ENCODE assay signal across 20 cellular contexts in genomic region chr4:45072981-45073380, GRCh38.
A peak's percentile ranks its signal among the peaks of the same experiment; 100 is the strongest.
DNase-seq lines count a peak whose midpoint lies in the region; ATAC-seq and TF ChIP-seq lines count a peak whose summit lies in the region.
"Had no signal": no experiment of that assay in that cellular context is flagged by ENCODE, and none has a peak within 500 bp of the region (broad histone marks: within the 10 kb centered on the region; RNA-seq: fewer than 3 reads in every experiment).

No MANE protein-coding gene starts in this region.

- BruUV-seq in mammary epithelial cell (replicated peaks; lab: Mats Ljungman, UMichigan) (no TSS peak), MCF 10A (replicated peaks; lab: Mats Ljungman, UMichigan) (no TSS peak)

- intact Hi-C loops in mammary epithelial cell (cut with micrococcal nuclease) (no loop called here), MCF 10A (cut with micrococcal nuclease) (no loop called here)
- intact Hi-C loops in activated T-helper 2 cell treated with anti-CD3 and anti-CD28 coated beads, Interferon-gamma antibody, Interleukin-2, Interleukin-4, amounts not matched to agents 10 μg/mL and 5 μg/mL and 100 μg/mL, durations not matched to agents 14 hours and 24 hours and 36 hours (cut with micrococcal nuclease) = no loop called here

- TF ChIP-seq CTCF in mammary epithelial cell (conservative IDR thresholded peaks at IDR 0.05 in 1 of 2, IDR thresholded peaks at IDR 0.05 in 1 of 2; ENCODE audit: extremely low read depth in 1 of 2, insufficient read depth in 1 of 2, low read depth in 1 of 2, low read length in 2 of 2) = no peak
- no peak for TF ChIP-seq CTCF in MCF 10A (IDR thresholded peaks at IDR 0.05; ENCODE audit: unreplicated experiment)

- 72% methylated on average over 3 of the region's 3 CpGs for WGBS in mammary epithelial cell (ENCODE audit: low coverage, missing lambda C conversion rate)

- in situ Hi-C loops in mammary epithelial cell (cut with MboI; ENCODE audit: low sequenced_read_pairs in 2 of 2) = no loop called here
- in situ Hi-C loops in SK-MEL-5 (cut with HindIII; ENCODE audit: low pct_unique_long_range_greater_than_20kb, low sequenced_read_pairs) = no loop called here
- in situ Hi-C loops in HAP-1 (cut with MboI; ENCODE audit: low sequenced_read_pairs) = no loop called here

- H3K4me1 ChIP-seq in mammary epithelial cell (ENCODE audit: insufficient read depth, low read length) = peaks cover 2% of the 10 kb centered on the region
- no peaks in the 10 kb centered on the region; the same call in 1 of the 2 replicates for H3K4me1 ChIP-seq in HAP-1
- H3K4me1 ChIP-seq: Caco-2 had no signal

- H2AFZ ChIP-seq in mammary epithelial cell (ENCODE audit: low read depth, low read length) = peak overlapping the region; percentile 59

- no peak overlapping the region for H3K9ac ChIP-seq in mammary epithelial cell (ENCODE audit: insufficient read depth, low read length)
- H3K9ac ChIP-seq: SK-N-SH had no signal

- H3K4me1 Mint-ChIP-seq in MCF 10A (ENCODE audit: insufficient read depth, unreplicated experiment) = no peaks in the 10 kb centered on the region
- no peaks in the 10 kb centered on the region for H3K4me1 Mint-ChIP-seq in activated T-helper 2 cell treated with anti-CD3 and anti-CD28 coated beads, Interferon-gamma antibody, Interleukin-2, Interleukin-4, amounts not matched to agents 10 μg/mL and 5 μg/mL and 100 μg/mL, durations not matched to agents 14 hours and 24 hours and 36 hours (ENCODE audit: low read depth)
- H3K4me1 Mint-ChIP-seq: IgD-negative memory B cell had no signal

- H3K4me3 ChIP-seq in mammary epithelial cell (replicated peaks in 1 of 3; ENCODE audit: insufficient read depth in 1 of 3, low read depth in 2 of 3, low read length in 3 of 3) = no peak overlapping the region
- H3K4me3 ChIP-seq in HAP-1 = no peak overlapping the region
- H3K4me3 ChIP-seq: MG63 had no signal

- H3K9me3 Mint-ChIP-seq in MCF 10A (ENCODE audit: unreplicated experiment) = peaks cover 15% of the 10 kb centered on the region
- H3K9me3 Mint-ChIP-seq in activated T-helper 2 cell treated with anti-CD3 and anti-CD28 coated beads, Interferon-gamma antibody, Interleukin-2, Interleukin-4, amounts not matched to agents 10 μg/mL and 5 μg/mL and 100 μg/mL, durations not matched to agents 14 hours and 24 hours and 36 hours = peaks cover 13% of the 10 kb centered on the region

- CTCF ChIA-PET in mammary epithelial cell (lab: Charles Lee; ENCODE audit: low non-redundant PET) (no interaction called here), MCF 10A (lab: Yijun Ruan, JAX) (no interaction called here)

- ATAC-seq in HG02763 (IDR thresholded peaks at IDR 0.05; ENCODE audit: unreplicated experiment) = peak; percentile 56
- ATAC-seq in HG02870 (IDR thresholded peaks at IDR 0.05; ENCODE audit: unreplicated experiment) = no peak

- H3K27me3 Mint-ChIP-seq in MCF 10A (ENCODE audit: insufficient read depth, unreplicated experiment) = no peaks in the 10 kb centered on the region
- H3K27me3 Mint-ChIP-seq in activated T-helper 2 cell treated with anti-CD3 and anti-CD28 coated beads, Interferon-gamma antibody, Interleukin-2, Interleukin-4, amounts not matched to agents 10 μg/mL and 5 μg/mL and 100 μg/mL, durations not matched to agents 14 hours and 24 hours and 36 hours (ENCODE audit: low read depth) = no peaks in the 10 kb centered on the region
- H3K27me3 Mint-ChIP-seq: CD4-positive, alpha-beta T cell; IgD-negative memory B cell had no signal

- no peaks in the 10 kb centered on the region for H3K79me2 ChIP-seq in mammary epithelial cell (ENCODE audit: insufficient read depth, low read length)

- H3K4me2 ChIP-seq in mammary epithelial cell (ENCODE audit: insufficient read depth, low read depth, low read length) = no peak overlapping the region
- H3K4me2 ChIP-seq: SK-N-SH had no signal

- H3K27me3 ChIP-seq in mammary epithelial cell (ENCODE audit: insufficient read depth, low read length) (no peaks in the 10 kb centered on the region), HAP-1 (ENCODE audit: low read depth) (no peaks in the 10 kb centered on the region)
- H3K27me3 ChIP-seq: MG63 had no signal

- H3K36me3 Mint-ChIP-seq in MCF 10A (ENCODE audit: insufficient read depth, unreplicated experiment) = peaks cover 5% of the 10 kb centered on the region
- H3K36me3 Mint-ChIP-seq in activated T-helper 2 cell treated with anti-CD3 and anti-CD28 coated beads, Interferon-gamma antibody, Interleukin-2, Interleukin-4, amounts not matched to agents 10 μg/mL and 5 μg/mL and 100 μg/mL, durations not matched to agents 14 hours and 24 hours and 36 hours (ENCODE audit: low read depth) = no peaks in the 10 kb centered on the region
- H3K36me3 Mint-ChIP-seq: IgD-negative memory B cell had no signal

- H3K27ac ChIP-seq in mammary epithelial cell (ENCODE audit: insufficient read depth, low read depth, low read length) = no peak overlapping the region

- dilution Hi-C loops in mammary epithelial cell (cut with HindIII; ENCODE audit: low sequenced_read_pairs) = no loop called here

- POLR2A ChIA-PET in MCF 10A (lab: Yijun Ruan, JAX) = interaction anchor here (0.6 kb wide), 1 partner anchor 9 kb away, joined by 4 read pairs; no protein-coding TSS in a partner anchor

- H4K20me1 ChIP-seq in mammary epithelial cell (ENCODE audit: insufficient read depth, low read length) = no peaks in the 10 kb centered on the region

- H3K9me3 ChIP-seq in mammary epithelial cell (replicated peaks; ENCODE audit: insufficient read depth, low read length) (peaks cover 10% of the 10 kb centered on the region), HAP-1 (no peaks in the 10 kb centered on the region)
- H3K9me3 ChIP-seq: Caco-2, MG63, SK-N-SH had no signal

- no peak overlapping the region for H3K4me3 Mint-ChIP-seq in MCF 10A (ENCODE audit: unreplicated experiment)
- no peak overlapping the region for H3K4me3 Mint-ChIP-seq in activated T-helper 2 cell treated with anti-CD3 and anti-CD28 coated beads, Interferon-gamma antibody, Interleukin-2, Interleukin-4, amounts not matched to agents 10 μg/mL and 5 μg/mL and 100 μg/mL, durations not matched to agents 14 hours and 24 hours and 36 hours (ENCODE audit: low read depth)
- H3K4me3 Mint-ChIP-seq: CD4-positive, alpha-beta T cell; HFFc6; IgD-negative memory B cell had no signal

- H3K36me3 ChIP-seq in mammary epithelial cell (ENCODE audit: insufficient read depth, low read length) (no peaks in the 10 kb centered on the region), HAP-1 (replicated peaks) (no peaks in the 10 kb centered on the region)
- H3K36me3 ChIP-seq: MG63 had no signal

- DNase-seq in mammary epithelial cell (no peak), MCF 10A (ENCODE audit: unreplicated experiment) (no peak), SK-MEL-5 (ENCODE audit: low read depth, low spot score) (peak; percentile 2), HAP-1 (ENCODE audit: low spot score in 2 of 2) (no peak), NCI-H345 treated with DMSO at 0.1 percent for 48 hours (lab: John Stamatoyannopoulos, UW; ENCODE audit: unreplicated experiment) (no peak)
- DNase-seq in activated T-helper 2 cell treated with anti-CD3 and anti-CD28 coated beads, Interferon-gamma antibody, Interleukin-2, Interleukin-4, amounts not matched to agents 10 μg/mL and 5 μg/mL and 100 μg/mL, durations not matched to agents 14 hours and 24 hours and 36 hours (ENCODE audit: low spot score) = no peak
- DNase-seq: Caco-2; CD4-positive, alpha-beta T cell; HFFc6; Karpas-422; MG63; NCI-H1105; NCI-H2081; NCI-H2171 treated with DMSO at 0.1 percent for 48 hours; NCI-H748 treated with DMSO at 0.1 percent for 48 hours; SHP77; SK-N-SH had no signal

- no peak overlapping the region for H3K27ac Mint-ChIP-seq in MCF 10A (ENCODE audit: low read depth, unreplicated experiment)
- no peak overlapping the region for H3K27ac Mint-ChIP-seq in activated T-helper 2 cell treated with anti-CD3 and anti-CD28 coated beads, Interferon-gamma antibody, Interleukin-2, Interleukin-4, amounts not matched to agents 10 μg/mL and 5 μg/mL and 100 μg/mL, durations not matched to agents 14 hours and 24 hours and 36 hours
- H3K27ac Mint-ChIP-seq: CD4-positive, alpha-beta T cell; HFFc6; IgD-negative memory B cell had no signal
